ENCODE assay signal across 8 cellular contexts in genomic region chr3:71064976-71065763, GRCh38.
DNase-seq lines count a peak whose midpoint lies in the region; ATAC-seq and TF ChIP-seq lines count a peak whose summit lies in the region.

No MANE protein-coding gene starts in this region.

- H3K27me3 ChIP-seq in OCI-LY1 (ENCODE audit: insufficient read depth, low read length), result no peaks in the 10 kb centered on the region
- H3K27me3 ChIP-seq in thymus (ENCODE audit: control insufficient read depth, insufficient read depth), result no peaks in the 10 kb centered on the region

- H3K27ac Mint-ChIP-seq in HFFc6 (peak overlapping the region; percentile 92), nephron progenitor cell (peak overlapping the region; percentile 97)
- H3K27ac Mint-ChIP-seq in activated T-helper 2 cell treated with anti-CD3 and anti-CD28 coated beads, Interferon-gamma antibody, Interleukin-2, Interleukin-4, amounts not matched to agents 10 μg/mL and 5 μg/mL and 100 μg/mL, durations not matched to agents 14 hours and 24 hours and 36 hours, result peak overlapping the region; percentile 79

- no peaks in the 10 kb centered on the region for H3K9me3 ChIP-seq in OCI-LY1 (ENCODE audit: low read length)
- no peaks in the 10 kb centered on the region for H3K9me3 ChIP-seq in thymus (ENCODE audit: control insufficient read depth)

- H3K4me2 ChIP-seq in OCI-LY1 (ENCODE audit: low read length), result peak overlapping the region; percentile 84

- H3K27ac ChIP-seq in OCI-LY1 (ENCODE audit: low read depth, low read length, poor library complexity, severe bottlenecking), result no peak overlapping the region
- peak overlapping the region; percentile 92 for H3K27ac ChIP-seq in thymus (ENCODE audit: low read depth)

- H3K9ac ChIP-seq in OCI-LY1 (ENCODE audit: low read length), result peak overlapping the region; percentile 51

- DNase-seq in COR-L47 (lab: John Stamatoyannopoulos, UW) (peak; percentile 37), HFFc6 (no peak), fibroblast of pulmonary artery (ENCODE audit: low read depth) (peak; percentile 50), nephron progenitor cell (peak; percentile 76)
- peak; percentile 45 for DNase-seq in activated T-helper 2 cell treated with anti-CD3 and anti-CD28 coated beads, Interferon-gamma antibody, Interleukin-2, Interleukin-4, amounts not matched to agents 10 μg/mL and 5 μg/mL and 100 μg/mL, durations not matched to agents 14 hours and 24 hours and 36 hours (ENCODE audit: low spot score)

- H3K9me3 Mint-ChIP-seq in HFFc6 (no peaks in the 10 kb centered on the region), nephron progenitor cell (no peaks in the 10 kb centered on the region)
- no peaks in the 10 kb centered on the region for H3K9me3 Mint-ChIP-seq in activated T-helper 2 cell treated with anti-CD3 and anti-CD28 coated beads, Interferon-gamma antibody, Interleukin-2, Interleukin-4, amounts not matched to agents 10 μg/mL and 5 μg/mL and 100 μg/mL, durations not matched to agents 14 hours and 24 hours and 36 hours

- no peak overlapping the region for H2AFZ ChIP-seq in OCI-LY1 (ENCODE audit: low read length)

- 0 out of 2 replicates have a peak, but pooled peaks cover 6% of the 10 kb centered on the region for H4K20me1 ChIP-seq in OCI-LY1 (ENCODE audit: insufficient read depth, low read length)

- no peak for TF ChIP-seq POLR2A in GM18505 (IDR thresholded peaks at IDR 0.05; ENCODE audit: borderline replicate concordance, extremely low read depth, insufficient read depth, insufficient read length)

- H3K4me3 Mint-ChIP-seq in HFFc6 (peak overlapping the region; percentile 91), nephron progenitor cell (peak overlapping the region; percentile 90)
- peak overlapping the region; percentile 83 for H3K4me3 Mint-ChIP-seq in activated T-helper 2 cell treated with anti-CD3 and anti-CD28 coated beads, Interferon-gamma antibody, Interleukin-2, Interleukin-4, amounts not matched to agents 10 μg/mL and 5 μg/mL and 100 μg/mL, durations not matched to agents 14 hours and 24 hours and 36 hours (ENCODE audit: low read depth)

- H3K36me3 ChIP-seq in OCI-LY1 (ENCODE audit: insufficient read depth, low read length) (peaks cover 16% of the 10 kb centered on the region; the same call in 1 of the 2 replicates), thymus (ENCODE audit: control insufficient read depth, insufficient read depth) (no peaks in the 10 kb centered on the region)

- H3K36me3 Mint-ChIP-seq in HFFc6 (ENCODE audit: low read depth), result peaks cover 19% of the 10 kb centered on the region
- peaks cover 25% of the 10 kb centered on the region for H3K36me3 Mint-ChIP-seq in activated T-helper 2 cell treated with anti-CD3 and anti-CD28 coated beads, Interferon-gamma antibody, Interleukin-2, Interleukin-4, amounts not matched to agents 10 μg/mL and 5 μg/mL and 100 μg/mL, durations not matched to agents 14 hours and 24 hours and 36 hours (ENCODE audit: low read depth)
- no peaks in the 10 kb centered on the region for H3K36me3 Mint-ChIP-seq in nephron progenitor cell (ENCODE audit: low read depth)

- ATAC-seq in GM18505 (IDR thresholded peaks at IDR 0.05; ENCODE audit: unreplicated experiment), result no peak

- H3K4me3 ChIP-seq in OCI-LY1 (ENCODE audit: low read depth, low read length, poor library complexity, severe bottlenecking) (peak overlapping the region; percentile 61), fibroblast of pulmonary artery (replicated peaks; ENCODE audit: low read depth, low read length) (peak overlapping the region; percentile 61), thymus (ENCODE audit: low read length) (peak overlapping the region; percentile 61)

- H3K4me1 ChIP-seq in OCI-LY1 (ENCODE audit: insufficient read depth, low read length, severe bottlenecking) (peaks cover 73% of the 10 kb centered on the region), thymus (ENCODE audit: control insufficient read depth, insufficient read depth, low read length) (peaks cover 27% of the 10 kb centered on the region)

- WGBS in thymus, result under 1% methylated on average over 79 of the region's 79 CpGs

- H3F3A ChIP-seq in OCI-LY1 (ENCODE audit: insufficient read depth, low read length), result 0 out of 2 replicates have a peak, but pooled peaks cover 3% of the 10 kb centered on the region

- intact Hi-C loops in activated T-helper 2 cell treated with anti-CD3 and anti-CD28 coated beads, Interferon-gamma antibody, Interleukin-2, Interleukin-4, amounts not matched to agents 10 μg/mL and 5 μg/mL and 100 μg/mL, durations not matched to agents 14 hours and 24 hours and 36 hours (cut with micrococcal nuclease), result loop anchor here (5.0 to 10.0 kb wide), 5 partner anchors 122 to 510 kb away; no protein-coding TSS in a partner anchor

- peaks cover 28% of the 10 kb centered on the region for H3K4me1 Mint-ChIP-seq in HFFc6 (ENCODE audit: low read depth)
- H3K4me1 Mint-ChIP-seq in activated T-helper 2 cell treated with anti-CD3 and anti-CD28 coated beads, Interferon-gamma antibody, Interleukin-2, Interleukin-4, amounts not matched to agents 10 μg/mL and 5 μg/mL and 100 μg/mL, durations not matched to agents 14 hours and 24 hours and 36 hours (ENCODE audit: low read depth), result peaks cover 60% of the 10 kb centered on the region
- peaks cover 42% of the 10 kb centered on the region for H3K4me1 Mint-ChIP-seq in nephron progenitor cell

- no peaks in the 10 kb centered on the region for H3K9me2 ChIP-seq in OCI-LY1 (ENCODE audit: low read depth, low read length)

- H3K27me3 Mint-ChIP-seq in HFFc6 (ENCODE audit: insufficient read depth) (no peaks in the 10 kb centered on the region; the same call in 1 of the 2 replicates), nephron progenitor cell (ENCODE audit: low read depth, poor library complexity) (peaks cover 3% of the 10 kb centered on the region)
- H3K27me3 Mint-ChIP-seq in activated T-helper 2 cell treated with anti-CD3 and anti-CD28 coated beads, Interferon-gamma antibody, Interleukin-2, Interleukin-4, amounts not matched to agents 10 μg/mL and 5 μg/mL and 100 μg/mL, durations not matched to agents 14 hours and 24 hours and 36 hours (ENCODE audit: low read depth), result no peaks in the 10 kb centered on the region

- peaks cover 54% of the 10 kb centered on the region for H3K79me2 ChIP-seq in OCI-LY1 (ENCODE audit: insufficient read depth, low read length)

- TF ChIP-seq CTCF in HFFc6 (IDR thresholded peaks at IDR 0.05) (no peak), OCI-LY1 (IDR thresholded peaks at IDR 0.05; ENCODE audit: low read length) (no peak), fibroblast of pulmonary artery (IDR thresholded peaks at IDR 0.05; ENCODE audit: low read length, missing control alignments) (no peak), nephron progenitor cell (IDR thresholded peaks at IDR 0.05) (no peak)
